ENCODE assay signal across 9 cellular contexts in genomic region chr9:95425910-95426551, GRCh38.
DNase-seq lines count a peak whose midpoint lies in the region; FAIRE-seq and TF ChIP-seq lines count a peak whose summit lies in the region.
"Had no signal": no experiment of that assay in that cellular context is flagged by ENCODE, and none has a peak within 500 bp of the region (broad histone marks: within the 10 kb centered on the region; RNA-seq: fewer than 3 reads in every experiment).

No MANE protein-coding gene starts in this region.

- peak overlapping the region; percentile 79 for H3K4me3 Mint-ChIP-seq in activated naive CD4-positive, alpha-beta T cell treated with anti-CD3 and anti-CD28 coated beads, Interleukin-2, amount 50 U/mL, for 24 hours

- peaks cover 15% of the 10 kb centered on the region for H3K4me1 Mint-ChIP-seq in activated naive CD4-positive, alpha-beta T cell treated with anti-CD3 and anti-CD28 coated beads, Interleukin-2, amount 50 U/mL, for 24 hours

- no peak for DNase-seq in activated naive CD4-positive, alpha-beta T cell treated with Interleukin-2 at 50 U/mL for 16 hours
- DNase-seq in NCI-H748 (lab: John Stamatoyannopoulos, UW; ENCODE audit: unreplicated experiment) (peak; percentile 62), dermis blood vessel endothelial cell (peak; percentile 36), myocyte (ENCODE audit: low read depth) (peak; percentile 24), islet precursor cell (no peak), GM12892 (ENCODE audit: insufficient read length) (no peak), midbrain (lab: John Stamatoyannopoulos, UW) (no peak)

- H3K27me3 Mint-ChIP-seq in activated naive CD4-positive, alpha-beta T cell treated with anti-CD3 and anti-CD28 coated beads, Interleukin-2, amount 50 U/mL, for 24 hours = no peaks in the 10 kb centered on the region

- H3K36me3 Mint-ChIP-seq in activated naive CD4-positive, alpha-beta T cell treated with anti-CD3 and anti-CD28 coated beads, Interleukin-2, amount 50 U/mL, for 24 hours = peaks cover 7% of the 10 kb centered on the region

- H3K27ac Mint-ChIP-seq in activated naive CD4-positive, alpha-beta T cell treated with anti-CD3 and anti-CD28 coated beads, Interleukin-2, amount 50 U/mL, for 24 hours = peak overlapping the region; percentile 17

- H3K9me3 Mint-ChIP-seq in activated naive CD4-positive, alpha-beta T cell treated with anti-CD3 and anti-CD28 coated beads, Interleukin-2, amount 50 U/mL, for 24 hours = peaks cover 6% of the 10 kb centered on the region

- FAIRE-seq in GM12892 (lab: Jason Lieb, UNC) = no peak
- FAIRE-seq: islet of Langerhans had no signal

- TF ChIP-seq POLR2A in GM12892 (IDR thresholded peaks at IDR 0.05; ENCODE audit: low read depth, low read length) = no peak

Comparison
In these comparisons a context has a peak if more than half of its experiments do, and no peak if none do; other contexts are left out.
1. DNase-seq: peak in NCI-H748 (single experiment), dermis blood vessel endothelial cell (single experiment) and myocyte (single experiment); none in activated naive CD4-positive, alpha-beta T cell treated with Interleukin-2 at 50 U/mL for 16 hours (single experiment), islet precursor cell (single experiment), GM12892 (single experiment) and midbrain (single experiment).